ENCODE assay signal across 1 cellular context in the genomic region with DNA sequence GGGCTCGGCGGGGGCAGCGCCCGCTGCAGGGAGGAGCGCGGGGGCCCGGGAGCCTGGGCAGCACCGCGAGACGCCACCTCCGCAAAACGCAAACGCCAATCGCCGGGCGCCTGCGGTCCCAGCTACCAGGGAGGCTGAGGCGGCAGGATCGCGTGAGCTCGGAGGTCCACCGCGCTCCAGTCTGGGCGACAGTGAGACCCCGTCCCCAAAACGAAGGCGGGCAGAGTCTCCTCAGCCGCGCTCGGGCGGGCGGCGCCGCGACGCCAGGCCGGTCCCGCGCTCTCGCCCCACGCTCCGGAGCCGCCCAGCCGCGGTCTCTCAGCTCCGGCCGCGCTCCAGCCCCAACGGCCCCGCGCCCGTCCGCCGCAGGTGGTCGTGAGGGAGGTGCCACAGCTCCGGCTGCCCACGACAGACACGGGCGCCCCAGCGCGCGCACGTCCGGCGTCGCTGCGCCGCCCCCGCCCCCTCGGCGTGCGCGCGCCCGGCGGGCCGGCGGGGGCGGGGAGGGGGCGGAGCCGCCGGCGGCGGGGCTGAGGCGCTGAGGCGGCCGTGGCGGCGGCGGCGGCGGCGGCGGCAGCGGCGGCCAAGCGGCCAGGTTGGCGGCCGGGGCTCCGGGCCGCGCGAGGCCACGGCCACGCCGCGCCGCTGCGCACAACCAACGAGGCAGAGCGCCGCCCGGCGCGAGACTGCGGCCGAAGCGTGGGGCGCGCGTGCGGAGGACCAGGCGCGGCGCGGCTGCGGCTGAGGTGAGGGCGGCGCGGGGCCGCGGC.
TF ChIP-seq lines count a peak whose summit lies in the region.

A gene with protein sequence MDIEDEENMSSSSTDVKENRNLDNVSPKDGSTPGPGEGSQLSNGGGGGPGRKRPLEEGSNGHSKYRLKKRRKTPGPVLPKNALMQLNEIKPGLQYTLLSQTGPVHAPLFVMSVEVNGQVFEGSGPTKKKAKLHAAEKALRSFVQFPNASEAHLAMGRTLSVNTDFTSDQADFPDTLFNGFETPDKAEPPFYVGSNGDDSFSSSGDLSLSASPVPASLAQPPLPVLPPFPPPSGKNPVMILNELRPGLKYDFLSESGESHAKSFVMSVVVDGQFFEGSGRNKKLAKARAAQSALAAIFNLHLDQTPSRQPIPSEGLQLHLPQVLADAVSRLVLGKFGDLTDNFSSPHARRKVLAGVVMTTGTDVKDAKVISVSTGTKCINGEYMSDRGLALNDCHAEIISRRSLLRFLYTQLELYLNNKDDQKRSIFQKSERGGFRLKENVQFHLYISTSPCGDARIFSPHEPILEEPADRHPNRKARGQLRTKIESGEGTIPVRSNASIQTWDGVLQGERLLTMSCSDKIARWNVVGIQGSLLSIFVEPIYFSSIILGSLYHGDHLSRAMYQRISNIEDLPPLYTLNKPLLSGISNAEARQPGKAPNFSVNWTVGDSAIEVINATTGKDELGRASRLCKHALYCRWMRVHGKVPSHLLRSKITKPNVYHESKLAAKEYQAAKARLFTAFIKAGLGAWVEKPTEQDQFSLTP (plus strand): TSS at position 533 of the 770 bp plus-strand sequence. CDS start 97,077 bp downstream, outside the sequence.

TF ChIP-seq in H1, 55 proteins besides CTCF, POLR2A, EP300 and RAD21 (continued from another document and continues in another):
- peak; percentile 25; the same call in 1 of the 2 replicates for TF ChIP-seq RBBP5 (IDR thresholded peaks at IDR 0.05; ENCODE audit: borderline replicate concordance, low read depth, low read length)
- TF ChIP-seq JUND (IDR thresholded peaks at IDR 0.05; ENCODE audit: low read length), result no peak
- peak; percentile 61; the same call in 1 of the 2 replicates for TF ChIP-seq EGR1 (IDR thresholded peaks at IDR 0.05; ENCODE audit: borderline replicate concordance, low read depth, low read length)
- no peak for TF ChIP-seq SIX5 (IDR thresholded peaks at IDR 0.05; ENCODE audit: low read depth, low read length)
- TF ChIP-seq, protein P1, sequence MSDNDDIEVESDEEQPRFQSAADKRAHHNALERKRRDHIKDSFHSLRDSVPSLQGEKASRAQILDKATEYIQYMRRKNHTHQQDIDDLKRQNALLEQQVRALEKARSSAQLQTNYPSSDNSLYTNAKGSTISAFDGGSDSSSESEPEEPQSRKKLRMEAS (IDR thresholded peaks at IDR 0.05), result no peak
- no peak for TF ChIP-seq JUN (IDR thresholded peaks at IDR 0.05; ENCODE audit: low read depth, low read length)
- TF ChIP-seq NRF1 (IDR thresholded peaks at IDR 0.05; ENCODE audit: low read depth, low read length), result no peak
- TF ChIP-seq PHF8 (conservative IDR thresholded peaks at IDR 0.05; ENCODE audit: low read depth, low read length), result peak; percentile 53; the same call in 1 of the 2 replicates
- TF ChIP-seq SP1 (IDR thresholded peaks at IDR 0.05; ENCODE audit: low read depth, low read length), result no peak
- TF ChIP-seq CEBPB (IDR thresholded peaks at IDR 0.05; ENCODE audit: low read depth, low read length), result no peak
- TF ChIP-seq BACH1 (IDR thresholded peaks at IDR 0.05; ENCODE audit: low read length), result no peak; the same call in 1 of the 2 replicates
- TF ChIP-seq CBX5 (IDR thresholded peaks at IDR 0.05; ENCODE audit: low read depth, low read length), result no peak
- TF ChIP-seq KDM4A (IDR thresholded peaks at IDR 0.05; ENCODE audit: low read depth, low read length, severe bottlenecking), result peak; percentile 34
- TF ChIP-seq SIN3A (conservative IDR thresholded peaks at IDR 0.05 in 1 of 2, IDR thresholded peaks at IDR 0.05 in 1 of 2; ENCODE audit: low read depth in 1 of 2, low read length in 2 of 2), result 0 out of 4 replicates have a peak, but pooled peaks of 1 of the 2 experiments have one; percentile 39
- no peak for TF ChIP-seq CHD2 (IDR thresholded peaks at IDR 0.05; ENCODE audit: low read length)
- TF ChIP-seq TCF12 (IDR thresholded peaks at IDR 0.05; ENCODE audit: low read depth, low read length), result no peak
- TF ChIP-seq, protein P2, sequence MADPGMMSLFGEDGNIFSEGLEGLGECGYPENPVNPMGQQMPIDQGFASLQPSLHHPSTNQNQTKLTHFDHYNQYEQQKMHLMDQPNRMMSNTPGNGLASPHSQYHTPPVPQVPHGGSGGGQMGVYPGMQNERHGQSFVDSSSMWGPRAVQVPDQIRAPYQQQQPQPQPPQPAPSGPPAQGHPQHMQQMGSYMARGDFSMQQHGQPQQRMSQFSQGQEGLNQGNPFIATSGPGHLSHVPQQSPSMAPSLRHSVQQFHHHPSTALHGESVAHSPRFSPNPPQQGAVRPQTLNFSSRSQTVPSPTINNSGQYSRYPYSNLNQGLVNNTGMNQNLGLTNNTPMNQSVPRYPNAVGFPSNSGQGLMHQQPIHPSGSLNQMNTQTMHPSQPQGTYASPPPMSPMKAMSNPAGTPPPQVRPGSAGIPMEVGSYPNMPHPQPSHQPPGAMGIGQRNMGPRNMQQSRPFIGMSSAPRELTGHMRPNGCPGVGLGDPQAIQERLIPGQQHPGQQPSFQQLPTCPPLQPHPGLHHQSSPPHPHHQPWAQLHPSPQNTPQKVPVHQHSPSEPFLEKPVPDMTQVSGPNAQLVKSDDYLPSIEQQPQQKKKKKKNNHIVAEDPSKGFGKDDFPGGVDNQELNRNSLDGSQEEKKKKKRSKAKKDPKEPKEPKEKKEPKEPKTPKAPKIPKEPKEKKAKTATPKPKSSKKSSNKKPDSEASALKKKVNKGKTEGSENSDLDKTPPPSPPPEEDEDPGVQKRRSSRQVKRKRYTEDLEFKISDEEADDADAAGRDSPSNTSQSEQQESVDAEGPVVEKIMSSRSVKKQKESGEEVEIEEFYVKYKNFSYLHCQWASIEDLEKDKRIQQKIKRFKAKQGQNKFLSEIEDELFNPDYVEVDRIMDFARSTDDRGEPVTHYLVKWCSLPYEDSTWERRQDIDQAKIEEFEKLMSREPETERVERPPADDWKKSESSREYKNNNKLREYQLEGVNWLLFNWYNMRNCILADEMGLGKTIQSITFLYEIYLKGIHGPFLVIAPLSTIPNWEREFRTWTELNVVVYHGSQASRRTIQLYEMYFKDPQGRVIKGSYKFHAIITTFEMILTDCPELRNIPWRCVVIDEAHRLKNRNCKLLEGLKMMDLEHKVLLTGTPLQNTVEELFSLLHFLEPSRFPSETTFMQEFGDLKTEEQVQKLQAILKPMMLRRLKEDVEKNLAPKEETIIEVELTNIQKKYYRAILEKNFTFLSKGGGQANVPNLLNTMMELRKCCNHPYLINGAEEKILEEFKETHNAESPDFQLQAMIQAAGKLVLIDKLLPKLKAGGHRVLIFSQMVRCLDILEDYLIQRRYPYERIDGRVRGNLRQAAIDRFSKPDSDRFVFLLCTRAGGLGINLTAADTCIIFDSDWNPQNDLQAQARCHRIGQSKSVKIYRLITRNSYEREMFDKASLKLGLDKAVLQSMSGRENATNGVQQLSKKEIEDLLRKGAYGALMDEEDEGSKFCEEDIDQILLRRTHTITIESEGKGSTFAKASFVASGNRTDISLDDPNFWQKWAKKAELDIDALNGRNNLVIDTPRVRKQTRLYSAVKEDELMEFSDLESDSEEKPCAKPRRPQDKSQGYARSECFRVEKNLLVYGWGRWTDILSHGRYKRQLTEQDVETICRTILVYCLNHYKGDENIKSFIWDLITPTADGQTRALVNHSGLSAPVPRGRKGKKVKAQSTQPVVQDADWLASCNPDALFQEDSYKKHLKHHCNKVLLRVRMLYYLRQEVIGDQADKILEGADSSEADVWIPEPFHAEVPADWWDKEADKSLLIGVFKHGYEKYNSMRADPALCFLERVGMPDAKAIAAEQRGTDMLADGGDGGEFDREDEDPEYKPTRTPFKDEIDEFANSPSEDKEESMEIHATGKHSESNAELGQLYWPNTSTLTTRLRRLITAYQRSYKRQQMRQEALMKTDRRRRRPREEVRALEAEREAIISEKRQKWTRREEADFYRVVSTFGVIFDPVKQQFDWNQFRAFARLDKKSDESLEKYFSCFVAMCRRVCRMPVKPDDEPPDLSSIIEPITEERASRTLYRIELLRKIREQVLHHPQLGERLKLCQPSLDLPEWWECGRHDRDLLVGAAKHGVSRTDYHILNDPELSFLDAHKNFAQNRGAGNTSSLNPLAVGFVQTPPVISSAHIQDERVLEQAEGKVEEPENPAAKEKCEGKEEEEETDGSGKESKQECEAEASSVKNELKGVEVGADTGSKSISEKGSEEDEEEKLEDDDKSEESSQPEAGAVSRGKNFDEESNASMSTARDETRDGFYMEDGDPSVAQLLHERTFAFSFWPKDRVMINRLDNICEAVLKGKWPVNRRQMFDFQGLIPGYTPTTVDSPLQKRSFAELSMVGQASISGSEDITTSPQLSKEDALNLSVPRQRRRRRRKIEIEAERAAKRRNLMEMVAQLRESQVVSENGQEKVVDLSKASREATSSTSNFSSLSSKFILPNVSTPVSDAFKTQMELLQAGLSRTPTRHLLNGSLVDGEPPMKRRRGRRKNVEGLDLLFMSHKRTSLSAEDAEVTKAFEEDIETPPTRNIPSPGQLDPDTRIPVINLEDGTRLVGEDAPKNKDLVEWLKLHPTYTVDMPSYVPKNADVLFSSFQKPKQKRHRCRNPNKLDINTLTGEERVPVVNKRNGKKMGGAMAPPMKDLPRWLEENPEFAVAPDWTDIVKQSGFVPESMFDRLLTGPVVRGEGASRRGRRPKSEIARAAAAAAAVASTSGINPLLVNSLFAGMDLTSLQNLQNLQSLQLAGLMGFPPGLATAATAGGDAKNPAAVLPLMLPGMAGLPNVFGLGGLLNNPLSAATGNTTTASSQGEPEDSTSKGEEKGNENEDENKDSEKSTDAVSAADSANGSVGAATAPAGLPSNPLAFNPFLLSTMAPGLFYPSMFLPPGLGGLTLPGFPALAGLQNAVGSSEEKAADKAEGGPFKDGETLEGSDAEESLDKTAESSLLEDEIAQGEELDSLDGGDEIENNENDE (IDR thresholded peaks at IDR 0.05; ENCODE audit: insufficient replicate concordance, low read length), result no peak
- TF ChIP-seq CREB1 (IDR thresholded peaks at IDR 0.05), result no peak; the same call in 1 of the 2 replicates
- TF ChIP-seq SRF (IDR thresholded peaks at IDR 0.05; ENCODE audit: low read depth, low read length), result no peak
- TF ChIP-seq MAFK (IDR thresholded peaks at IDR 0.05; ENCODE audit: low read depth, low read length), result no peak
- TF ChIP-seq RXRA (IDR thresholded peaks at IDR 0.05; ENCODE audit: insufficient read depth, low read depth, low read length), result no peak
- TF ChIP-seq, protein P3, sequence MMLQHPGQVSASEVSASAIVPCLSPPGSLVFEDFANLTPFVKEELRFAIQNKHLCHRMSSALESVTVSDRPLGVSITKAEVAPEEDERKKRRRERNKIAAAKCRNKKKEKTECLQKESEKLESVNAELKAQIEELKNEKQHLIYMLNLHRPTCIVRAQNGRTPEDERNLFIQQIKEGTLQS (IDR thresholded peaks at IDR 0.05; ENCODE audit: insufficient read depth, low read depth, low read length), result no peak
- no peak for TF ChIP-seq KDM1A (IDR thresholded peaks at IDR 0.05; ENCODE audit: borderline replicate concordance, low read length)
- TF ChIP-seq, protein P4, sequence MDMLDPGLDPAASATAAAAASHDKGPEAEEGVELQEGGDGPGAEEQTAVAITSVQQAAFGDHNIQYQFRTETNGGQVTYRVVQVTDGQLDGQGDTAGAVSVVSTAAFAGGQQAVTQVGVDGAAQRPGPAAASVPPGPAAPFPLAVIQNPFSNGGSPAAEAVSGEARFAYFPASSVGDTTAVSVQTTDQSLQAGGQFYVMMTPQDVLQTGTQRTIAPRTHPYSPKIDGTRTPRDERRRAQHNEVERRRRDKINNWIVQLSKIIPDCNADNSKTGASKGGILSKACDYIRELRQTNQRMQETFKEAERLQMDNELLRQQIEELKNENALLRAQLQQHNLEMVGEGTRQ (IDR thresholded peaks at IDR 0.05; ENCODE audit: low read length), result no peak
- TF ChIP-seq SP4 (IDR thresholded peaks at IDR 0.05; ENCODE audit: low read length), result no peak
- no peak for TF ChIP-seq HDAC2 (IDR thresholded peaks at IDR 0.05; ENCODE audit: borderline replicate concordance in 1 of 2, low read depth in 2 of 2, low read length in 2 of 2)
- TF ChIP-seq POU5F1 (IDR thresholded peaks at IDR 0.05; ENCODE audit: low read depth, low read length), result no peak
- no peak for TF ChIP-seq SAP30 (IDR thresholded peaks at IDR 0.05; ENCODE audit: insufficient read depth, insufficient replicate concordance, low read length)
- no peak for TF ChIP-seq CHD1 (IDR thresholded peaks at IDR 0.05; ENCODE audit: low read depth, low read length)
- TF ChIP-seq TAF1 (IDR thresholded peaks at IDR 0.05; ENCODE audit: low read depth, low read length), result 0 out of 2 replicates have a peak, but pooled peaks have one; percentile 36
- TF ChIP-seq BRCA1 (IDR thresholded peaks at IDR 0.05; ENCODE audit: low read depth, low read length), result no peak
- TF ChIP-seq FOSL1 (IDR thresholded peaks at IDR 0.05; ENCODE audit: insufficient read depth, low read depth, low read length), result no peak
- TF ChIP-seq GTF2F1 (IDR thresholded peaks at IDR 0.05; ENCODE audit: borderline replicate concordance, low read depth, low read length), result no peak
- TF ChIP-seq TBP (IDR thresholded peaks at IDR 0.05; ENCODE audit: low read depth, low read length), result no peak
- TF ChIP-seq SIRT6 (IDR thresholded peaks at IDR 0.05; ENCODE audit: low read length), result no peak
- TF ChIP-seq, protein P5, sequence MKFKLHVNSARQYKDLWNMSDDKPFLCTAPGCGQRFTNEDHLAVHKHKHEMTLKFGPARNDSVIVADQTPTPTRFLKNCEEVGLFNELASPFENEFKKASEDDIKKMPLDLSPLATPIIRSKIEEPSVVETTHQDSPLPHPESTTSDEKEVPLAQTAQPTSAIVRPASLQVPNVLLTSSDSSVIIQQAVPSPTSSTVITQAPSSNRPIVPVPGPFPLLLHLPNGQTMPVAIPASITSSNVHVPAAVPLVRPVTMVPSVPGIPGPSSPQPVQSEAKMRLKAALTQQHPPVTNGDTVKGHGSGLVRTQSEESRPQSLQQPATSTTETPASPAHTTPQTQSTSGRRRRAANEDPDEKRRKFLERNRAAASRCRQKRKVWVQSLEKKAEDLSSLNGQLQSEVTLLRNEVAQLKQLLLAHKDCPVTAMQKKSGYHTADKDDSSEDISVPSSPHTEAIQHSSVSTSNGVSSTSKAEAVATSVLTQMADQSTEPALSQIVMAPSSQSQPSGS (IDR thresholded peaks at IDR 0.05; ENCODE audit: low read length), result no peak
- TF ChIP-seq CBX8 (IDR thresholded peaks at IDR 0.05; ENCODE audit: borderline replicate concordance, low read depth, low read length), result no peak
- no peak for TF ChIP-seq SP2 (IDR thresholded peaks at IDR 0.05; ENCODE audit: low read length)
- peak; percentile 90 for TF ChIP-seq POLR2AphosphoS5 (IDR thresholded peaks at IDR 0.05; ENCODE audit: low read depth, low read length)
- TF ChIP-seq TEAD4 (IDR thresholded peaks at IDR 0.05; ENCODE audit: low read depth, low read length), result no peak
- TF ChIP-seq SUZ12 (IDR thresholded peaks at IDR 0.05; ENCODE audit: low read length), result no peak
- TF ChIP-seq EZH2 (IDR thresholded peaks at IDR 0.05; ENCODE audit: low read depth, low read length, severe bottlenecking), result no peak
- TF ChIP-seq RNF2 (IDR thresholded peaks at IDR 0.05; ENCODE audit: borderline replicate concordance, low read depth, low read length, missing control alignments, poor library complexity, severe bottlenecking), result no peak
- no peak for TF ChIP-seq HDAC6 (IDR thresholded peaks at IDR 0.05; ENCODE audit: low read depth, low read length)
- no peak for TF ChIP-seq ZNF274 (IDR thresholded peaks at IDR 0.05; ENCODE audit: borderline replicate concordance, extremely low read depth, low read length)
- no peak for TF ChIP-seq KDM5A (IDR thresholded peaks at IDR 0.05; ENCODE audit: low read length)
- TF ChIP-seq BCL11A (IDR thresholded peaks at IDR 0.05; ENCODE audit: low read depth in 2 of 2, low read length in 2 of 2), result no peak
- TF ChIP-seq GABPA (IDR thresholded peaks at IDR 0.05; ENCODE audit: borderline replicate concordance, insufficient read depth, low read length), result peak; percentile 6; the same call in 1 of the 2 replicates
- no peak for TF ChIP-seq CTBP2 (IDR thresholded peaks at IDR 0.05; ENCODE audit: borderline replicate concordance, insufficient read depth, insufficient read length, low read length)
- no peak for TF ChIP-seq RFX5 (IDR thresholded peaks at IDR 0.05; ENCODE audit: borderline replicate concordance, low read depth, low read length)
- peak; percentile 14 for TF ChIP-seq ASH2L (IDR thresholded peaks at IDR 0.05; ENCODE audit: low read length)
